Comparison of ENCODE assay signal across 13 cellular contexts in the genomic region with DNA sequence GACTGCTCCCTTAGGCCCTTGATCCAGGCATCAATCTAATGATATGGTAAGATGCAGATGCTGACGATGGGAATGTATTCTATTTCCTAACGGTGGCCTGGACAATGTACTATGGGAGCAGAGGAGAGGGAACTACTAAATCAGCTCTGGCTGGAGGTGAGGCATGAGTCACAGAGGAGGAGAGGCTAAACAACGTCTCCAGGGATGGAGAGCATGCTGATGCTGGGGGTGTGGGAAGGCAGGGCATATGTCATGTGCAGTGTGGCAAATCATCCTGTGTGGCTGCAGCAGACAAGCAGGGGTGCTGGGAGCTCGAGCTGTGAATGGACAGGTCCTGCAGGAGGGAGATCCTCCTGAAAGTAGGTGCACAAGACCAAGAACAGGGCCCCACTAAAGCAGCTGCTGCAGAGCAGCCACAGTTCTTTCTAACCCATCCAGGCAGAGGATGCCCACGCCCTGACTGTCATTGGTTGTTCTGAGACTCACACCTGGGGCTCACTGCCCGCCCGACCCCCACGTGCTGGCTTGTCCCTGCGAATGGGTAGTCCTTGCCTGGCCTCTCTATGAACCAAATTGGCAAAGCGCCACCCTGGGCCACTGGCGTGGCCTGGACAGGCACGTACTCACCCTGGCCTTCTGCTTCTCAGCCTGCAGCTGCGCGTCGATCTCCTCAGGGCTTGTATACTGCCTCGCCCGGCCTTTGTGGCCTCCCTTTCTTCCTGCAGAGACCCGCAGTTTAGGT. TPM values are rescaled to one million over a fixed set of nuclear protein-coding genes. Genes with fewer than 3 reads are reported as not detected.
DNase-seq lines count a peak whose midpoint lies in the region; ATAC-seq and TF ChIP-seq lines count a peak whose summit lies in the region.
"Had no signal": no experiment of that assay in that cellular context is flagged by ENCODE, and none has a peak within 500 bp of the region (broad histone marks: within the 10 kb centered on the region; RNA-seq: fewer than 3 reads in every experiment).

No MANE protein-coding gene starts in this region.

- H3K27ac Mint-ChIP-seq in activated naive CD8-positive, alpha-beta T cell treated with anti-CD3 and anti-CD28 coated beads, Interleukin-2, amount 10 ng/mL, durations not matched to agents 7 days and 5 days = peak overlapping the region; percentile 49

- H3K4me1 Mint-ChIP-seq in activated naive CD8-positive, alpha-beta T cell treated with anti-CD3 and anti-CD28 coated beads, Interleukin-2, amount 10 ng/mL, durations not matched to agents 7 days and 5 days = peaks cover 20% of the 10 kb centered on the region

- TF ChIP-seq CTCF in DND-41 (IDR thresholded peaks at IDR 0.05; ENCODE audit: borderline replicate concordance, extremely low read depth, low read length, poor library complexity, severe bottlenecking) = no peak

- H3K36me3 Mint-ChIP-seq in activated naive CD8-positive, alpha-beta T cell treated with anti-CD3 and anti-CD28 coated beads, Interleukin-2, amount 10 ng/mL, durations not matched to agents 7 days and 5 days = peaks cover 20% of the 10 kb centered on the region

- no peak overlapping the region for H3K4me3 ChIP-seq in DND-41 (ENCODE audit: low read depth in 1 of 2, low read length in 2 of 2)

- H3K9ac ChIP-seq in DND-41 (ENCODE audit: low read depth, low read length) = no peak overlapping the region

- no peak for ATAC-seq in DND-41 (ENCODE audit: insufficient read depth, low read depth)
- ATAC-seq in activated naive CD8-positive, alpha-beta T cell treated with anti-CD3 and anti-CD28 coated beads, Interleukin-2, amount 10 ng/mL, durations not matched to agents 7 days and 5 days (ENCODE audit: low read depth) = no peak

- no peak overlapping the region for H3K27ac ChIP-seq in DND-41 (ENCODE audit: low read length)

- no peaks in the 10 kb centered on the region for H3K9me3 ChIP-seq in DND-41 (ENCODE audit: insufficient read depth, low read length, severe bottlenecking)

- no peak overlapping the region for H3K4me3 Mint-ChIP-seq in activated naive CD8-positive, alpha-beta T cell treated with anti-CD3 and anti-CD28 coated beads, Interleukin-2, amount 10 ng/mL, durations not matched to agents 7 days and 5 days

- DNase-seq in A172 (ENCODE audit: low spot score) = peak; percentile 58
- DNase-seq in DND-41 = no peak
- DNase-seq in activated naive CD8-positive, alpha-beta T cell treated with anti-CD3 and anti-CD28 coated beads, Interleukin-2, amount 10 ng/mL, durations not matched to agents 7 days and 5 days = no peak
- DNase-seq in kidney tubule cell (ENCODE audit: low spot score) = peak; percentile 56
- DNase-seq in superior temporal gyrus (ENCODE audit: extremely low spot score) = no peak
- no peak for DNase-seq in stimulated activated naive CD4-positive, alpha-beta T cell treated with Interleukin-2 at 50 U/mL for 16 hours (lab: John Stamatoyannopoulos, UW)
- DNase-seq in NCI-H2227 treated with DMSO at 0.1 percent for 48 hours (lab: John Stamatoyannopoulos, UW) = no peak
- no peak for DNase-seq in medulla oblongata (ENCODE audit: extremely low spot score)
- DNase-seq: activated CD4-positive, alpha-beta T cell treated with anti-CD3 and anti-CD28 coated beads, Interleukin-2, amount 50 U/mL, for 1 hour; activated naive CD4-positive, alpha-beta T cell treated with Interleukin-2 at 50 U/mL for 16 hours; C1 segment of cervical spinal cord; cortex of kidney; SW 1271 had no signal

- POLR2A ChIA-PET in activated naive CD8-positive, alpha-beta T cell treated with anti-CD3 and anti-CD28 coated beads, Interleukin-2, amount 10 ng/mL, durations not matched to agents 7 days and 5 days (lab: Charles Lee) = interaction anchor here (1.1 to 6.5 kb wide), 2 partner anchors 12 to 14 kb away, joined by 4 to 67 read pairs; no protein-coding TSS in a partner anchor

- peaks cover 72% of the 10 kb centered on the region for H3K79me2 ChIP-seq in DND-41 (ENCODE audit: insufficient read depth, low read length)

- H3K9me3 Mint-ChIP-seq in activated naive CD8-positive, alpha-beta T cell treated with anti-CD3 and anti-CD28 coated beads, Interleukin-2, amount 10 ng/mL, durations not matched to agents 7 days and 5 days = no peaks in the 10 kb centered on the region

- peaks cover 36% of the 10 kb centered on the region for H3K4me1 ChIP-seq in DND-41 (ENCODE audit: insufficient read depth, low read length)

- no peaks in the 10 kb centered on the region for H3K27me3 Mint-ChIP-seq in activated naive CD8-positive, alpha-beta T cell treated with anti-CD3 and anti-CD28 coated beads, Interleukin-2, amount 10 ng/mL, durations not matched to agents 7 days and 5 days

- no peak overlapping the region for H2AFZ ChIP-seq in DND-41 (ENCODE audit: low read depth, low read length)

- peak overlapping the region; percentile 27 for H3K4me2 ChIP-seq in DND-41 (ENCODE audit: insufficient read depth, low read length)

- H3K36me3 ChIP-seq in DND-41 (ENCODE audit: insufficient read depth, low read length) = peaks cover 70% of the 10 kb centered on the region

- H4K20me1 ChIP-seq in DND-41 (ENCODE audit: insufficient read depth, low read length) = peaks cover 60% of the 10 kb centered on the region

- no peaks in the 10 kb centered on the region for H3K27me3 ChIP-seq in DND-41 (ENCODE audit: insufficient read depth, low read length, poor library complexity)

RNA-seq across cellular contexts. Expression of a gene that starts 4.0 kb away (rescaled TPM):
- 236 and 279 TPM in 2 replicates for total RNA-seq in A172 (2014; rRNA removed; shearing (Covaris generic))
- total RNA-seq in activated naive CD8-positive, alpha-beta T cell treated with anti-CD3 and anti-CD28 coated beads, Interleukin-2, amount 10 ng/mL, durations not matched to agents 7 days and 5 days = 10 to 100 TPM; 87.1 to 93.5 TPM

RNA-seq across cellular contexts. Expression of a gene that starts 4.4 kb away (rescaled TPM):
- total RNA-seq in A172 (2014; rRNA removed; shearing (Covaris generic)) = 180 and 228 TPM in 2 replicates
- total RNA-seq in activated naive CD8-positive, alpha-beta T cell treated with anti-CD3 and anti-CD28 coated beads, Interleukin-2, amount 10 ng/mL, durations not matched to agents 7 days and 5 days = 10 to 100 TPM; 80.8 to 90.4 TPM

RNA-seq across cellular contexts. Expression of a gene that starts 29.9 kb away (rescaled TPM):
- 549 and 731 TPM in 2 replicates for total RNA-seq in A172 (2014; rRNA removed; shearing (Covaris generic))
- 100 to 1,000 TPM; 318 to 319 TPM for total RNA-seq in activated naive CD8-positive, alpha-beta T cell treated with anti-CD3 and anti-CD28 coated beads, Interleukin-2, amount 10 ng/mL, durations not matched to agents 7 days and 5 days

RNA-seq across cellular contexts. Expression of a gene that starts 34.2 kb away (rescaled TPM):
- 13.2 and 38.5 TPM in 2 replicates for total RNA-seq in A172 (2014; rRNA removed; shearing (Covaris generic))
- total RNA-seq in activated naive CD8-positive, alpha-beta T cell treated with anti-CD3 and anti-CD28 coated beads, Interleukin-2, amount 10 ng/mL, durations not matched to agents 7 days and 5 days = 10 to 100 TPM; 10.7 to 11.1 TPM

RNA-seq across cellular contexts. Expression of a gene that starts 34.3 kb away (rescaled TPM):
- 32.0 and 39.0 TPM in 2 replicates for total RNA-seq in A172 (2014; rRNA removed; shearing (Covaris generic))
- 10 to 100 TPM; 61.5 to 62.1 TPM for total RNA-seq in activated naive CD8-positive, alpha-beta T cell treated with anti-CD3 and anti-CD28 coated beads, Interleukin-2, amount 10 ng/mL, durations not matched to agents 7 days and 5 days

Comparison
In these comparisons a context has a peak if more than half of its experiments do, and no peak if none do; other contexts are left out.
1. DNase-seq: peak in A172 (single experiment) and kidney tubule cell (single experiment); none in DND-41 (single experiment), activated naive CD8-positive, alpha-beta T cell treated with anti-CD3 and anti-CD28 coated beads, Interleukin-2, amount 10 ng/mL, durations not matched to agents 7 days and 5 days (single experiment), superior temporal gyrus (single experiment), stimulated activated naive CD4-positive, alpha-beta T cell treated with Interleukin-2 at 50 U/mL for 16 hours (single experiment), NCI-H2227 treated with DMSO at 0.1 percent for 48 hours (single experiment) and medulla oblongata (single experiment).